In genomic region chr20:19913927-19914614, GRCh38 we compare ENCODE assay signal across 13 cellular contexts.
DNase-seq lines count a peak whose midpoint lies in the region; ATAC-seq, FAIRE-seq and TF ChIP-seq lines count a peak whose summit lies in the region.
"Had no signal": no experiment of that assay in that cellular context is flagged by ENCODE, and none has a peak within 500 bp of the region (broad histone marks: within the 10 kb centered on the region; RNA-seq: fewer than 3 reads in every experiment).

No MANE protein-coding gene starts in this region.

- no peaks in the 10 kb centered on the region for H3K36me3 ChIP-seq in keratinocyte (ENCODE audit: control insufficient read depth in 2 of 2, extremely low read depth in 1 of 2, insufficient read depth in 2 of 2, low read length in 2 of 2)

- H4K20me1 ChIP-seq in keratinocyte (ENCODE audit: control insufficient read depth, extremely low read depth, insufficient read depth, low read length), result no peaks in the 10 kb centered on the region

- H3K9me3 Mint-ChIP-seq in activated T-cell treated with anti-CD3 and anti-CD28 coated beads, Interleukin-2, amount 50 U/mL, for 4 hours, result no peaks in the 10 kb centered on the region
- H3K9me3 Mint-ChIP-seq: activated naive CD4-positive, alpha-beta T cell treated with anti-CD3 and anti-CD28 coated beads, Interleukin-2, amount 50 U/mL, for 72 hours had no signal

- TF ChIP-seq CTCF in keratinocyte (optimal IDR thresholded peaks at IDR 0.05 in 1 of 3, IDR thresholded peaks at IDR 0.05 in 1 of 3, conservative IDR thresholded peaks at IDR 0.05 in 1 of 3; ENCODE audit: extremely low read depth in 1 of 3, insufficient read depth in 2 of 3, low read length in 3 of 3), result no peak

- H3K9me1 ChIP-seq in keratinocyte (ENCODE audit: control insufficient read depth, extremely low read depth, insufficient read depth, low read length), result no peaks in the 10 kb centered on the region

- H3K27me3 ChIP-seq in keratinocyte (ENCODE audit: control insufficient read depth, extremely low read depth, insufficient read depth, low read length), result no peaks in the 10 kb centered on the region

- dilution Hi-C loops in keratinocyte (cut with MboI; ENCODE audit: extremely low pct_ligation_motif_present, low sequenced_read_pairs), result no loop called here

- DNase-seq in CD1c-positive myeloid dendritic cell (ENCODE audit: extremely low spot score) (peak; percentile 42), SW480 (ENCODE audit: low spot score) (peak; percentile 81), keratinocyte (ENCODE audit: low read depth, low spot score) (peak; percentile 85), T-helper 2 cell (no peak), G401 (ENCODE audit: low spot score) (no peak)
- no peak for DNase-seq in stimulated activated CD4-positive, alpha-beta T cell treated with anti-CD3 and anti-CD28 coated beads, Interleukin-4, amount 100 ng/mL, for 4 hours
- DNase-seq in activated T-cell treated with anti-CD3 and anti-CD28 coated beads, Interleukin-2, amount 50 U/mL, for 4 hours, result no peak
- DNase-seq: activated CD4-positive, alpha-beta T cell treated with anti-CD3 and anti-CD28 coated beads, Interleukin-2, amount 50 U/mL, for 1 hour; CD4-positive, CD25-positive, alpha-beta regulatory T cell; NCI-H1105 treated with DMSO at 0.1 percent for 48 hours; right cardiac atrium had no signal

- H2AFZ ChIP-seq in keratinocyte (ENCODE audit: control insufficient read depth, low read length), result no peak overlapping the region

- peak overlapping the region; percentile 43 for H3K9ac ChIP-seq in keratinocyte (ENCODE audit: control insufficient read depth, extremely low read depth, insufficient read depth, low read length)

- in situ Hi-C loops in G401 (cut with HindIII; ENCODE audit: low sequenced_read_pairs), result no loop called here

- no peaks in the 10 kb centered on the region for H3K9me3 ChIP-seq in keratinocyte (ENCODE audit: control insufficient read depth, low read depth, low read length)

- peaks cover 2% of the 10 kb centered on the region for H3K4me1 Mint-ChIP-seq in activated T-cell treated with anti-CD3 and anti-CD28 coated beads, Interleukin-2, amount 50 U/mL, for 4 hours (ENCODE audit: low read depth)

- H3K27me3 Mint-ChIP-seq in activated T-cell treated with anti-CD3 and anti-CD28 coated beads, Interleukin-2, amount 50 U/mL, for 4 hours (ENCODE audit: low read depth), result peaks cover 4% of the 10 kb centered on the region

- H3K79me2 ChIP-seq in keratinocyte (ENCODE audit: control insufficient read depth, insufficient read depth, low read length), result no peaks in the 10 kb centered on the region

- H3K27ac ChIP-seq in keratinocyte (ENCODE audit: control insufficient read depth, insufficient read depth, low read length), result peak overlapping the region; percentile 85

- H3K4me3 ChIP-seq in keratinocyte (ENCODE audit: control insufficient read depth in 2 of 3, extremely low read depth in 1 of 3, insufficient read depth in 2 of 3, low read depth in 1 of 3, low read length in 3 of 3), result peak overlapping the region in 1 of 3 experiments; percentile 6

- peak; percentile 68 for ATAC-seq in HG02610 (IDR thresholded peaks at IDR 0.05; ENCODE audit: unreplicated experiment)
- ATAC-seq in activated T-cell treated with anti-CD3 and anti-CD28 coated beads, Interleukin-2, amount 50 U/mL, for 4 hours, result no peak
- ATAC-seq: activated naive CD4-positive, alpha-beta T cell treated with anti-CD3 and anti-CD28 coated beads, Interleukin-2, amount 50 U/mL, for 72 hours had no signal

- peak; percentile 98 for FAIRE-seq in keratinocyte (lab: Jason Lieb, UNC)

- no peak overlapping the region for H3K4me3 Mint-ChIP-seq in activated T-cell treated with anti-CD3 and anti-CD28 coated beads, Interleukin-2, amount 50 U/mL, for 4 hours
- H3K4me3 Mint-ChIP-seq: CD4-positive, CD25-positive, alpha-beta regulatory T cell had no signal

- H3K4me2 ChIP-seq in keratinocyte (ENCODE audit: control insufficient read depth, extremely low read depth, insufficient read depth, low read depth, low read length), result peak overlapping the region; percentile 42

- peaks cover 17% of the 10 kb centered on the region for H3K4me1 ChIP-seq in keratinocyte (ENCODE audit: control insufficient read depth, extremely low read depth, insufficient read depth, low read length)

- H3K36me3 Mint-ChIP-seq in activated T-cell treated with anti-CD3 and anti-CD28 coated beads, Interleukin-2, amount 50 U/mL, for 4 hours (ENCODE audit: insufficient read depth), result no peaks in the 10 kb centered on the region
- H3K36me3 Mint-ChIP-seq: activated naive CD4-positive, alpha-beta T cell treated with anti-CD3 and anti-CD28 coated beads, Interleukin-2, amount 50 U/mL, for 72 hours; CD4-positive, CD25-positive, alpha-beta regulatory T cell had no signal

Comparison
In these comparisons a context has a peak if more than half of its experiments do, and no peak if none do; other contexts are left out.
1. DNase-seq: peak in CD1c-positive myeloid dendritic cell (single experiment), SW480 (single experiment) and keratinocyte (single experiment); none in T-helper 2 cell (0 of 5), G401 (single experiment), stimulated activated CD4-positive, alpha-beta T cell treated with anti-CD3 and anti-CD28 coated beads, Interleukin-4, amount 100 ng/mL, for 4 hours (0 of 2) and activated T-cell treated with anti-CD3 and anti-CD28 coated beads, Interleukin-2, amount 50 U/mL, for 4 hours (single experiment).